Comparison of ENCODE assay signal across 8 cellular contexts in the genomic region with DNA sequence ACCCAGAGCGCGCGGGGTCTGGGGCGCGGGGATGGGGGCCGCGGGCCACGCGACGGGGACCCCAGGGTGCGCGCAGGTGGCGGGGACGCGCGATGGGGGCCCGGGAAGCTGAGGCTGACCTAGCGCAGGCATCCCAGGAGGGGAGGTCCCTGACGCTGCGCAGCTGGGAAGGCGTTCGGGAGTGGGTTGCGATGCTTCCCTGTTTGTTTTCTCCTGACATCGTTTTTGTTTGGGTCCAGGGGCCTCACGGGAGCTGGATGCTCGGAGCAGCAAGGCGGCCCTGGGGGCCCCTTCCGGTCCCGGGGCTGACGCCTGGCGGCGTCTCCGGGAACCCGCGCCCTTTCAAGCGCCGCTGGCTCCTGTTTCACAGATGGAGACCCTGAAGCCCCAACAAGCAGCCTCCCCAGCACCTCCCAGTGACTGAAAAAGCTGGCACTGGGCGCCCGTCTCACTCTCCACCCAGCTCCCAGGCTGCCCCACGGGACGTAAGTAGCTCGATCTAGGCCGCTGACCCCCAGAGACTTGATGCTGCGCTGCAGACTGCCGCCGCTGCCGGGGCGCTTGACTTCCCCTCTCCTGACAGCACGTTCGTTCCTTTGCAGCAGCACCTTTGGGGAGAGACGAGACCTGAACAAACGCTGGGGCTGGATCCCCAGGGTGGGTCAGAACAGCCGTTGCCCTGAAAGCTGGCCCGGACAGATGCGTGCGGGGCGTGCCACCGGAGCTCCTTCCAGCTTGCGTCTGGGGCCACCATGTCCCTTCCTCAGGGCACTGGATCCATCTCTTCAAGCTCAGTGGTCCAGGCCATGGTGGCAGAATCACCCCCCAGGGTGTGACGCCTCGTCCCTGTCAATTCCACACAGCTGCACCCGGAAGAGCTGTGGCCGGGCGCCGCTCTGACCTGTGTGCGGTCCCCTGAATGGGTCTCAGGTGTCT. TPM values are rescaled to one million over a fixed set of nuclear protein-coding genes. Genes with fewer than 3 reads are reported as not detected.
DNase-seq lines count a peak whose midpoint lies in the region; ATAC-seq and TF ChIP-seq lines count a peak whose summit lies in the region.

No MANE protein-coding gene starts in this region.

- H3K9me3 ChIP-seq in HAP-1 (no peaks in the 10 kb centered on the region), lung (ENCODE audit: control insufficient read depth in 2 of 2, insufficient read depth in 1 of 2, low read length in 1 of 2) (no peaks in the 10 kb centered on the region)

- H3K27ac ChIP-seq in lung (ENCODE audit: low read depth in 1 of 2, low read length in 1 of 2) = no peak overlapping the region

- peak; percentile 3 for ATAC-seq in lung (ENCODE audit: insufficient read depth, low FRiP score)

- H3K27me3 ChIP-seq in HAP-1 (ENCODE audit: low read depth) (no peaks in the 10 kb centered on the region), lung (ENCODE audit: control insufficient read depth, insufficient read depth) (no peaks in the 10 kb centered on the region)

- in situ Hi-C loops in HAP-1 (cut with MboI; ENCODE audit: low sequenced_read_pairs) = no loop called here

- peak overlapping the region; percentile 89 for H3K4me3 ChIP-seq in GM12865 (ENCODE audit: low read depth, low read length)
- H3K4me3 ChIP-seq in HAP-1 = peak overlapping the region; percentile 62
- H3K4me3 ChIP-seq in lung = peak overlapping the region; percentile 64

- DNase-seq in GM12865 (ENCODE audit: low read depth) (peak; percentile 64), HAP-1 (ENCODE audit: low spot score in 2 of 2) (peak; percentile 5 to 58), M059J (ENCODE audit: low read depth) (peak; percentile 37), dermis blood vessel endothelial cell (peak; percentile 39), lung (ENCODE audit: low spot score) (peak; percentile 48), GDM1 (lab: John Stamatoyannopoulos, UW) (no peak)
- DNase-seq in activated CD4-positive, alpha-beta T cell treated with anti-CD3 and anti-CD28 coated beads for 24 hours (ENCODE audit: low read depth in 2 of 2) = peak; percentile 21 to 24
- peak; percentile 18 for DNase-seq in stimulated activated CD8-positive, alpha-beta memory T cell treated with anti-CD3 and anti-CD28 coated beads, Interleukin-12 subunit alpha, Interleukin-12 subunit beta, amount 100 ng/mL, for 4 hours (ENCODE audit: low read depth)

- peak; percentile 22 for TF ChIP-seq CTCF in GM12865 (IDR thresholded peaks at IDR 0.05; ENCODE audit: insufficient read depth, low read depth, low read length, missing control alignments)
- TF ChIP-seq CTCF in lung (IDR thresholded peaks at IDR 0.05; ENCODE audit: control extremely low read depth, extremely low read depth) = no peak

- H3K36me3 ChIP-seq in HAP-1 (replicated peaks) (peaks cover 8% of the 10 kb centered on the region), lung (ENCODE audit: control insufficient read depth in 2 of 2, insufficient read depth in 2 of 2, low read length in 2 of 2) (peaks cover 0 to 2% of the 10 kb centered on the region in 2 donors)

- 15 to 18% methylated on average over 60 to 66 of the region's 66 CpGs for whole genome bisulfite sequencing in lung, 2 donors

- peaks cover 9% of the 10 kb centered on the region for H3K4me1 ChIP-seq in HAP-1
- peaks cover 0 to 3% of the 10 kb centered on the region in 2 donors for H3K4me1 ChIP-seq in lung (ENCODE audit: control insufficient read depth in 2 of 2, insufficient read depth in 2 of 2, low read length in 2 of 2)

RNA-seq across cellular contexts. Expression of a gene that starts 0.6 kb away (rescaled TPM):
- 22.7 and 32.3 TPM in 2 replicates for total RNA-seq in M059J (2014; rRNA removed; shearing (Covaris generic))
- total RNA-seq in dermis blood vessel endothelial cell = 5.4 and 15.8 TPM in 2 replicates
- total RNA-seq in lung = 10 to 100 TPM; 20.7 TPM
- polyA plus RNA-seq in lung = 1 to 10 TPM; 7.1 to 9.1 TPM

RNA-seq across cellular contexts. Expression of a gene that starts 33.8 kb away (rescaled TPM):
- 8.7 and 17.2 TPM in 2 replicates for total RNA-seq in M059J (2014; rRNA removed; shearing (Covaris generic))
- total RNA-seq in dermis blood vessel endothelial cell (19.6 and 22.7 TPM in 2 replicates), lung (10 to 100 TPM; 19.3 to 28.2 TPM)
- polyA plus RNA-seq in lung = 10 to 100 TPM; 13.0 to 13.2 TPM

RNA-seq across cellular contexts. Expression of a gene that starts 42.0 kb away (rescaled TPM):
- total RNA-seq in M059J (2014; rRNA removed; shearing (Covaris generic)) = 4.6 and 5.5 TPM in 2 replicates
- total RNA-seq in dermis blood vessel endothelial cell = 12.1 and 22.0 TPM in 2 replicates
- 10 to 100 TPM; 33.6 to 38.5 TPM for total RNA-seq in lung
- 10 to 100 TPM in 1 of 2 donors, 1 to 10 TPM in 1; 9.1 to 10.1 TPM for polyA plus RNA-seq in lung
